1 cellular context compared by ENCODE assay signal in genomic region chr15:31004220-31004733, GRCh38.
TF ChIP-seq lines count a peak whose summit lies in the region.

No MANE protein-coding gene starts in this region.

TF ChIP-seq in WTC11, 78 proteins besides CTCF, POLR2A, EP300 and RAD21 (continued from another document):
- TF ChIP-seq CDX4 (CRISPR knock-in tag; IDR thresholded peaks at IDR 0.05; ENCODE audit: borderline replicate concordance) = no peak
- TF ChIP-seq TCF7 (CRISPR knock-in tag; IDR thresholded peaks at IDR 0.05; ENCODE audit: low read depth) = no peak
